Comparison of ENCODE assay signal across 22 cellular contexts in the genomic region with DNA sequence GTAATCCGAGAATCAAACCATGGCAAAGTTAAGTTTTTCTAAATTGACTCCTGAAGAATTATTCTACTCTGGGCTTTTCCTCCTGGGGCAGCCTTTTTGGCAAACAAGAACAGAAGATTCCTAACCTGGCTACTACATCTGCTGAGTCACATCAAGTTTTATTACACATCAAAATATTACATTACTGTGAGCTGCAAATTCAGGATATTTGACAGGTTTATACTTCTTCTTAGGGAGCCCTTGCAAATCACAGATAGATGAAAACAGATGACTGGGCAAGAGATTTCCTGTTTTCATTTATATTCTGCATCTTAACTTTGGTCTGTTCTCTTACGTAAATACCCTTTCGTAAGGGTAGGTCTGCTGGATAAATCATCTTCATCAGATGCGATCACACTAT. TPM values are rescaled to one million over a fixed set of nuclear protein-coding genes. Genes with fewer than 3 reads are reported as not detected.
DNase-seq lines count a peak whose midpoint lies in the region; ATAC-seq and TF ChIP-seq lines count a peak whose summit lies in the region.
"Had no signal": no experiment of that assay in that cellular context is flagged by ENCODE, and none has a peak within 500 bp of the region (broad histone marks: within the 10 kb centered on the region; RNA-seq: fewer than 3 reads in every experiment).

No MANE protein-coding gene starts in this region.

- TF ChIP-seq POLR2A in upper lobe of left lung (IDR thresholded peaks at IDR 0.05): no peak

- H3K4me3 Mint-ChIP-seq in activated CD4-positive, alpha-beta T cell treated with anti-CD3 and anti-CD28 coated beads, Interleukin-2, amount 10 ng/mL, durations not matched to agents 24 days and 14 days: peak overlapping the region; percentile 9
- H3K4me3 Mint-ChIP-seq: activated CD4-positive, alpha-beta T cell treated with anti-CD3 and anti-CD28 coated beads, Interleukin-2, amount 10 ng/mL, durations not matched to agents 7 days and 5 days; activated naive CD4-positive, alpha-beta T cell treated with anti-CD3 and anti-CD28 coated beads, Interleukin-2, amount 10 ng/mL, durations not matched to agents 7 days and 5 days; CD4-positive, alpha-beta T cell; dendritic cell treated with granulocyte-macrophage colony-stimulating factor and Interleukin-4, amounts not matched to agents 40 ng/mL and 50 ng/mL, for 4 days had no signal

- no peak for TF ChIP-seq CTCF in upper lobe of left lung (IDR thresholded peaks at IDR 0.05)

- H3K27ac ChIP-seq in upper lobe of left lung: no peak overlapping the region
- H3K27ac ChIP-seq: psoas muscle had no signal

- peaks cover 28% of the 10 kb centered on the region for H3K4me1 ChIP-seq in adipocyte (ENCODE audit: control insufficient read depth, insufficient read depth, low read length)
- no peaks in the 10 kb centered on the region for H3K4me1 ChIP-seq in upper lobe of left lung
- H3K4me1 ChIP-seq: psoas muscle had no signal

- intact Hi-C loops in activated CD4-positive, alpha-beta T cell treated with anti-CD3 and anti-CD28 coated beads, Interleukin-2, amount 10 ng/mL, durations not matched to agents 24 days and 14 days (cut with micrococcal nuclease): loop anchor here (5.0 to 10.0 kb wide), 2 partner anchors 62 to 420 kb away; partner anchors contain the start of gene NEU3

- no peaks in the 10 kb centered on the region for H3K27me3 Mint-ChIP-seq in activated CD4-positive, alpha-beta T cell treated with anti-CD3 and anti-CD28 coated beads, Interleukin-2, amount 10 ng/mL, durations not matched to agents 24 days and 14 days
- H3K27me3 Mint-ChIP-seq: activated CD4-positive, alpha-beta T cell treated with anti-CD3 and anti-CD28 coated beads, Interleukin-2, amount 10 ng/mL, durations not matched to agents 7 days and 5 days; activated naive CD4-positive, alpha-beta T cell treated with anti-CD3 and anti-CD28 coated beads, Interleukin-2, amount 10 ng/mL, durations not matched to agents 7 days and 5 days; CD4-positive, alpha-beta T cell; dendritic cell treated with granulocyte-macrophage colony-stimulating factor and Interleukin-4, amounts not matched to agents 40 ng/mL and 50 ng/mL, for 4 days had no signal

- no peak overlapping the region for H3K27ac Mint-ChIP-seq in activated CD4-positive, alpha-beta T cell treated with anti-CD3 and anti-CD28 coated beads, Interleukin-2, amount 10 ng/mL, durations not matched to agents 24 days and 14 days
- H3K27ac Mint-ChIP-seq: CD4-positive, alpha-beta T cell; dendritic cell treated with granulocyte-macrophage colony-stimulating factor and Interleukin-4, amounts not matched to agents 40 ng/mL and 50 ng/mL, for 4 days had no signal

- ATAC-seq in upper lobe of left lung (ENCODE audit: low FRiP score in 2 of 2): no peak
- no peak for ATAC-seq in GM21723 (IDR thresholded peaks at IDR 0.05; ENCODE audit: unreplicated experiment)
- ATAC-seq: gastrocnemius medialis, psoas muscle had no signal

- H3K4me3 ChIP-seq in adipocyte (ENCODE audit: low read length) (no peak overlapping the region), upper lobe of left lung (no peak overlapping the region)
- H3K4me3 ChIP-seq: gastrocnemius medialis, psoas muscle, smooth muscle cell had no signal

- H3K27me3 ChIP-seq in adipocyte (replicated peaks; ENCODE audit: control insufficient read depth, insufficient read depth, low read length): no peaks in the 10 kb centered on the region
- H3K27me3 ChIP-seq in upper lobe of left lung: no peaks in the 10 kb centered on the region
- H3K27me3 ChIP-seq: gastrocnemius medialis had no signal

- no peaks in the 10 kb centered on the region for H3K9me3 Mint-ChIP-seq in activated CD4-positive, alpha-beta T cell treated with anti-CD3 and anti-CD28 coated beads, Interleukin-2, amount 10 ng/mL, durations not matched to agents 24 days and 14 days
- H3K9me3 Mint-ChIP-seq: activated CD4-positive, alpha-beta T cell treated with anti-CD3 and anti-CD28 coated beads, Interleukin-2, amount 10 ng/mL, durations not matched to agents 7 days and 5 days; activated naive CD4-positive, alpha-beta T cell treated with anti-CD3 and anti-CD28 coated beads, Interleukin-2, amount 10 ng/mL, durations not matched to agents 7 days and 5 days; CD4-positive, alpha-beta T cell; dendritic cell treated with granulocyte-macrophage colony-stimulating factor and Interleukin-4, amounts not matched to agents 40 ng/mL and 50 ng/mL, for 4 days had no signal

- 87 to 90% methylated on average over 4 of the region's 4 CpGs for whole genome bisulfite sequencing in upper lobe of left lung, 2 donors

- DNase-seq in activated CD4-positive, alpha-beta T cell treated with anti-CD3 and anti-CD28 coated beads, Interleukin-2, amount 10 ng/mL, durations not matched to agents 24 days and 14 days: no peak
- no peak for DNase-seq in activated CD4-positive, alpha-beta T cell treated with anti-CD3 and anti-CD28 coated beads, Interleukin-2, amount 50 U/mL, for 48 hours
- DNase-seq in GM04504 (ENCODE audit: low read depth) (peak; percentile 89), adipocyte (ENCODE audit: low read depth) (peak; percentile 20), myocyte (ENCODE audit: low read depth) (peak; percentile 28), GDM1 (lab: John Stamatoyannopoulos, UW) (no peak), upper lobe of left lung (no peak)
- DNase-seq: activated CD4-positive, alpha-beta T cell treated with anti-CD3 and anti-CD28 coated beads, Interleukin-2, amount 10 ng/mL, durations not matched to agents 7 days and 5 days; activated naive CD4-positive, alpha-beta T cell treated with anti-CD3 and anti-CD28 coated beads, Interleukin-2, amount 10 ng/mL, durations not matched to agents 7 days and 5 days; activated T-cell treated with anti-CD3 and anti-CD28 coated beads, Interleukin-2, amount 50 U/mL, for 1 hour; CD4-positive, alpha-beta T cell; DMS153; gastrocnemius medialis; KBM-7; mesendoderm; NCI-H1092; NCI-H2029 treated with DMSO at 0.1 percent for 48 hours; psoas muscle; stimulated activated CD4-positive, alpha-beta T cell treated with anti-CD3 and anti-CD28 coated beads, Interleukin-4, amount 100 ng/mL, for 1 hour had no signal

- no peaks in the 10 kb centered on the region for H3K9me3 ChIP-seq in adipocyte (ENCODE audit: control insufficient read depth, low read length)
- H3K9me3 ChIP-seq in upper lobe of left lung: no peaks in the 10 kb centered on the region
- H3K9me3 ChIP-seq: gastrocnemius medialis, psoas muscle had no signal

- H3K9ac ChIP-seq in adipocyte (ENCODE audit: low read length): no peak overlapping the region

- H3K36me3 ChIP-seq in adipocyte (ENCODE audit: control insufficient read depth, insufficient read depth, low read length, severe bottlenecking): peaks cover 5% of the 10 kb centered on the region
- H3K36me3 ChIP-seq in upper lobe of left lung: peaks cover 0 to 23% (median 8%) of the 10 kb centered on the region in 4 donors

- TF ChIP-seq EP300 in upper lobe of left lung (IDR thresholded peaks at IDR 0.05): no peak

- peaks cover 19% of the 10 kb centered on the region for H3K4me1 Mint-ChIP-seq in activated CD4-positive, alpha-beta T cell treated with anti-CD3 and anti-CD28 coated beads, Interleukin-2, amount 10 ng/mL, durations not matched to agents 24 days and 14 days

- peaks cover 6% of the 10 kb centered on the region for H3K36me3 Mint-ChIP-seq in activated CD4-positive, alpha-beta T cell treated with anti-CD3 and anti-CD28 coated beads, Interleukin-2, amount 10 ng/mL, durations not matched to agents 24 days and 14 days (ENCODE audit: low read depth)
- H3K36me3 Mint-ChIP-seq: activated naive CD4-positive, alpha-beta T cell treated with anti-CD3 and anti-CD28 coated beads, Interleukin-2, amount 10 ng/mL, durations not matched to agents 7 days and 5 days had no signal

RNA-seq across cellular contexts. Expression of gene XRRA1, which starts 23.6 kb away (rescaled TPM):
- 11.0 and 11.4 TPM in 2 replicates for total RNA-seq in activated CD4-positive, alpha-beta T cell treated with anti-CD3 and anti-CD28 coated beads, Interleukin-2, amount 10 ng/mL, durations not matched to agents 24 days and 14 days
- total RNA-seq in myocyte: 13.0 and 20.7 TPM in 2 replicates
- 11.7 TPM for polyA plus RNA-seq in myocyte (2012)
- total RNA-seq in upper lobe of left lung: 10 to 100 TPM in 5 of 6 donors, 1 to 10 TPM in 1; 9.4 to 25.1 (median 16.7) TPM

RNA-seq across cellular contexts. Expression of gene SPCS2, which starts 23.8 kb away (rescaled TPM):
- 154 and 169 TPM in 2 replicates for total RNA-seq in activated CD4-positive, alpha-beta T cell treated with anti-CD3 and anti-CD28 coated beads, Interleukin-2, amount 10 ng/mL, durations not matched to agents 24 days and 14 days
- total RNA-seq in myocyte (14.4 and 74.2 TPM in 2 replicates), upper lobe of left lung (100 to 1,000 TPM in 2 of 6 donors, 10 to 100 TPM in 4; 15.5 to 150 (median 89.0) TPM)
- polyA plus RNA-seq in myocyte (2012): 143 TPM

Comparison
In these comparisons a context has a peak if more than half of its experiments do, and no peak if none do; other contexts are left out.
1. DNase-seq: peak in GM04504 (single experiment), adipocyte (single experiment) and myocyte (single experiment); none in activated CD4-positive, alpha-beta T cell treated with anti-CD3 and anti-CD28 coated beads, Interleukin-2, amount 10 ng/mL, durations not matched to agents 24 days and 14 days (single experiment), activated CD4-positive, alpha-beta T cell treated with anti-CD3 and anti-CD28 coated beads, Interleukin-2, amount 50 U/mL, for 48 hours (0 of 2), GDM1 (single experiment) and upper lobe of left lung (0 of 2).